21 cellular contexts compared by ENCODE assay signal in genomic region chr20:5584678-5585077, GRCh38. TPM values are rescaled to one million over a fixed set of nuclear protein-coding genes. Genes with fewer than 3 reads are reported as not detected.
A peak's percentile ranks its signal among the peaks of the same experiment; 100 is the strongest.
DNase-seq lines count a peak whose midpoint lies in the region; ATAC-seq and TF ChIP-seq lines count a peak whose summit lies in the region.
"Had no signal": no experiment of that assay in that cellular context is flagged by ENCODE, and none has a peak within 500 bp of the region (broad histone marks: within the 10 kb centered on the region; RNA-seq: fewer than 3 reads in every experiment).

No MANE protein-coding gene starts in this region.

- H3K36me3 Mint-ChIP-seq in activated T-cell treated with anti-CD3 and anti-CD28 coated beads, Interleukin-2, amount 50 U/mL, for 72 hours (ENCODE audit: insufficient read depth in 2 of 2): peaks cover 0 to 6% of the 10 kb centered on the region in 2 donors
- peaks cover 45% of the 10 kb centered on the region for H3K36me3 Mint-ChIP-seq in activated B cell treated with CpG ODN at 0.5 μM for 24 hours (ENCODE audit: low read depth)
- peaks cover 0 to 12% (median 12%) of the 10 kb centered on the region in 5 donors for H3K36me3 Mint-ChIP-seq in naive thymus-derived CD4-positive, alpha-beta T cell

- no peak for TF ChIP-seq EP300 in transverse colon (IDR thresholded peaks at IDR 0.05; ENCODE audit: low read depth)

- POLR2A ChIA-PET in activated B cell treated with CpG ODN at 0.5 μM for 24 hours (lab: Charles Lee): interaction anchor here (0.5 kb wide), 1 partner anchor 33 kb away, joined by 4 read pairs; no protein-coding TSS in a partner anchor
- POLR2A ChIA-PET in naive thymus-derived CD4-positive, alpha-beta T cell (lab: Charles Lee): no interaction called here

- H3K4me1 Mint-ChIP-seq in activated T-cell treated with anti-CD3 and anti-CD28 coated beads, Interleukin-2, amount 50 U/mL, for 72 hours (ENCODE audit: low read depth): peaks cover 45% of the 10 kb centered on the region
- peaks cover 30% of the 10 kb centered on the region for H3K4me1 Mint-ChIP-seq in activated B cell treated with CpG ODN at 0.5 μM for 24 hours
- H3K4me1 Mint-ChIP-seq in naive thymus-derived CD4-positive, alpha-beta T cell: peaks cover 0 to 65% (median 38%) of the 10 kb centered on the region in 7 donors

- intact Hi-C loops in activated B cell treated with CpG ODN at 0.5 μM for 24 hours (cut with micrococcal nuclease): loop anchor here (5.0 kb wide), 1 partner anchor 188 kb away; no protein-coding TSS in a partner anchor
- intact Hi-C loops in naive thymus-derived CD4-positive, alpha-beta T cell (cut with micrococcal nuclease): loop anchor here in 1 of 2 donors (1.0 kb wide), 1 partner anchor 9 kb away; no protein-coding TSS in a partner anchor
- intact Hi-C loops in transverse colon (cut with DNase I; ENCODE audit: low total_unique reads): no loop called here

- H3K9me3 ChIP-seq in naive thymus-derived CD4-positive, alpha-beta T cell (ENCODE audit: control insufficient read depth in 2 of 3, low read length in 3 of 3): no peaks in the 10 kb centered on the region
- no peaks in the 10 kb centered on the region for H3K9me3 ChIP-seq in transverse colon
- H3K9me3 ChIP-seq: BLaER1 treated with 17β-estradiol and CSF1 and Interleukin-3, amounts not matched to agents 10 nM and 100 nM; HAP-1 had no signal

- no peak overlapping the region for H3K4me3 Mint-ChIP-seq in activated T-cell treated with anti-CD3 and anti-CD28 coated beads, Interleukin-2, amount 50 U/mL, for 72 hours
- H3K4me3 Mint-ChIP-seq in activated B cell treated with CpG ODN at 0.5 μM for 24 hours: no peak overlapping the region
- peak overlapping the region in 2 of 10 donors; percentile 3 to 37 for H3K4me3 Mint-ChIP-seq in naive thymus-derived CD4-positive, alpha-beta T cell
- H3K4me3 Mint-ChIP-seq: CD4-positive, alpha-beta T cell; HFFc6 had no signal

- H3K4me3 ChIP-seq in naive thymus-derived CD4-positive, alpha-beta T cell (ENCODE audit: low read length): no peak overlapping the region
- H3K4me3 ChIP-seq in transverse colon: no peak overlapping the region
- H3K4me3 ChIP-seq: BLaER1 treated with 17β-estradiol and CSF1 and Interleukin-3, amounts not matched to agents 10 nM and 100 nM; HAP-1 had no signal

- peaks cover 9 to 19% of the 10 kb centered on the region in 2 donors for H3K4me1 ChIP-seq in naive thymus-derived CD4-positive, alpha-beta T cell (ENCODE audit: control insufficient read depth in 2 of 2, insufficient read depth in 2 of 2, low read length in 2 of 2)
- peaks cover 0 to 22% (median 10%) of the 10 kb centered on the region in 4 donors for H3K4me1 ChIP-seq in transverse colon
- H3K4me1 ChIP-seq: HAP-1 had no signal

- ATAC-seq in activated T-cell treated with anti-CD3 and anti-CD28 coated beads, Interleukin-2, amount 50 U/mL, for 72 hours (replicated peaks in 1 of 2): no peak
- no peak for ATAC-seq in activated B cell treated with CpG ODN at 0.5 μM for 24 hours (ENCODE audit: low read depth)
- no peak for ATAC-seq in naive thymus-derived CD4-positive, alpha-beta T cell
- no peak for ATAC-seq in GM18511 (IDR thresholded peaks at IDR 0.05; ENCODE audit: unreplicated experiment)
- ATAC-seq: Panc1 had no signal

- no peaks in the 10 kb centered on the region for H3K27me3 ChIP-seq in naive thymus-derived CD4-positive, alpha-beta T cell (ENCODE audit: control insufficient read depth in 2 of 2, insufficient read depth in 2 of 2, low read length in 2 of 2)
- no peaks in the 10 kb centered on the region for H3K27me3 ChIP-seq in transverse colon
- H3K27me3 ChIP-seq: BLaER1 treated with 17β-estradiol and CSF1 and Interleukin-3, amounts not matched to agents 10 nM and 100 nM had no signal

- H3K36me3 ChIP-seq in naive thymus-derived CD4-positive, alpha-beta T cell (ENCODE audit: control insufficient read depth in 2 of 3, insufficient read depth in 3 of 3, low read length in 3 of 3): peaks cover 1 to 16% (median 5%) of the 10 kb centered on the region in 3 experiments
- peaks cover 0 to 7% (median 2%) of the 10 kb centered on the region in 4 donors for H3K36me3 ChIP-seq in transverse colon

- CTCF ChIA-PET in activated B cell treated with CpG ODN at 0.5 μM for 24 hours (lab: Charles Lee): no interaction called here
- CTCF ChIA-PET in naive thymus-derived CD4-positive, alpha-beta T cell (lab: Charles Lee): interaction anchor here (0.6 to 0.7 kb wide), 2 partner anchors 18 to 424 kb away, joined by 3 to 4 read pairs; no protein-coding TSS in a partner anchor

- TF ChIP-seq CTCF in activated B cell treated with CpG ODN at 0.5 μM for 24 hours (IDR thresholded peaks at IDR 0.05) (no peak), transverse colon (IDR thresholded peaks at IDR 0.05) (no peak)

- H3K27ac ChIP-seq in naive thymus-derived CD4-positive, alpha-beta T cell (ENCODE audit: low read depth, low read length): no peak overlapping the region
- H3K27ac ChIP-seq in transverse colon: peak overlapping the region; percentile 7 to 68 (median 50)
- H3K27ac ChIP-seq: BLaER1 treated with 17β-estradiol and CSF1 and Interleukin-3, amounts not matched to agents 10 nM and 100 nM; RWPE1 had no signal

- no peaks in the 10 kb centered on the region for H3K27me3 Mint-ChIP-seq in activated T-cell treated with anti-CD3 and anti-CD28 coated beads, Interleukin-2, amount 50 U/mL, for 72 hours (ENCODE audit: low read depth)
- H3K27me3 Mint-ChIP-seq in activated B cell treated with CpG ODN at 0.5 μM for 24 hours: no peaks in the 10 kb centered on the region
- no peaks in the 10 kb centered on the region for H3K27me3 Mint-ChIP-seq in naive thymus-derived CD4-positive, alpha-beta T cell
- H3K27me3 Mint-ChIP-seq: CD4-positive, alpha-beta T cell had no signal

- H3K27ac Mint-ChIP-seq in activated T-cell treated with anti-CD3 and anti-CD28 coated beads, Interleukin-2, amount 50 U/mL, for 72 hours: peak overlapping the region; percentile 61
- H3K27ac Mint-ChIP-seq in activated B cell treated with CpG ODN at 0.5 μM for 24 hours: peak overlapping the region; percentile 41
- H3K27ac Mint-ChIP-seq in naive thymus-derived CD4-positive, alpha-beta T cell: peak overlapping the region in 5 of 9 donors; percentile 5 to 61 (median 43)
- H3K27ac Mint-ChIP-seq: CD4-positive, alpha-beta T cell; HFFc6 had no signal

- in situ Hi-C loops in transverse colon (cut with MboI; ENCODE audit: low pct_ligation_motif_present in 1 of 4, low pct_unique_long_range_greater_than_20kb in 1 of 4, low sequenced_read_pairs in 3 of 4): no loop called here

- WGBS in transverse colon (ENCODE audit: low coverage in 1 of 2), 2 donors: 42 to 51% methylated on average over 4 of the region's 4 CpGs

- TF ChIP-seq POLR2A in transverse colon (IDR thresholded peaks at IDR 0.05): no peak

- no peaks in the 10 kb centered on the region for H3K9me3 Mint-ChIP-seq in activated T-cell treated with anti-CD3 and anti-CD28 coated beads, Interleukin-2, amount 50 U/mL, for 72 hours
- H3K9me3 Mint-ChIP-seq in activated B cell treated with CpG ODN at 0.5 μM for 24 hours: no peaks in the 10 kb centered on the region
- H3K9me3 Mint-ChIP-seq in naive thymus-derived CD4-positive, alpha-beta T cell: no peaks in the 10 kb centered on the region
- H3K9me3 Mint-ChIP-seq: CD4-positive, alpha-beta T cell; HFFc6 had no signal

- DNase-seq in activated T-cell treated with anti-CD3 and anti-CD28 coated beads, Interleukin-2, amount 50 U/mL, for 72 hours: no peak
- DNase-seq in activated T-cell treated with anti-CD3 and anti-CD28 coated beads, Interleukin-2, amount 50 U/mL, for 48 hours: no peak
- DNase-seq in activated B cell treated with CpG ODN at 0.5 μM for 24 hours: no peak
- no peak for DNase-seq in naive thymus-derived CD4-positive, alpha-beta T cell
- no peak for DNase-seq in transverse colon
- no peak for DNase-seq in Kasumi-1 (lab: John Stamatoyannopoulos, UW)
- no peak for DNase-seq in pons (ENCODE audit: low spot score)
- DNase-seq: CD4-positive, alpha-beta T cell; GOT3; HFFc6; KG1; MM.1S; NCI-H2029 treated with DMSO at 0.1 percent for 48 hours; NCI-H446 treated with DMSO at 0.1 percent for 48 hours; NCI-H526; SHP77 had no signal

RNA-seq across cellular contexts. Expression of gene GPCPD1, which starts 26.1 kb away (rescaled TPM):
- total RNA-seq in activated T-cell treated with anti-CD3 and anti-CD28 coated beads, Interleukin-2, amount 50 U/mL, for 72 hours: 10 to 100 TPM; 39.1 to 46.0 TPM
- total RNA-seq in activated B cell treated with CpG ODN at 0.5 μM for 24 hours: 67.4 and 91.4 TPM in 2 replicates
- total RNA-seq in naive thymus-derived CD4-positive, alpha-beta T cell: 100 to 1,000 TPM in 2 of 5 experiments, 10 to 100 TPM in 3; 27.9 to 208 (median 76.5) TPM
- polyA plus RNA-seq in naive thymus-derived CD4-positive, alpha-beta T cell: 10 to 100 TPM; 24.8 to 37.1 TPM
- total RNA-seq in transverse colon: 10 to 100 TPM; 15.2 to 26.9 (median 20.9) TPM
